In genomic region chr19:54420068-54420382, GRCh38 we compare ENCODE assay signal across 15 cellular contexts. TPM values are rescaled to one million over a fixed set of nuclear protein-coding genes. Genes with fewer than 3 reads are reported as not detected.
DNase-seq lines count a peak whose midpoint lies in the region; TF ChIP-seq lines count a peak whose summit lies in the region.
"Had no signal": no experiment of that assay in that cellular context is flagged by ENCODE, and none has a peak within 500 bp of the region (broad histone marks: within the 10 kb centered on the region; RNA-seq: fewer than 3 reads in every experiment).

No MANE protein-coding gene starts in this region.

- no peak overlapping the region for H2AFZ ChIP-seq in neural cell (ENCODE audit: low read depth, low read length)

- H3K4me1 Mint-ChIP-seq in Calu3 (ENCODE audit: low read depth, unreplicated experiment), result peaks cover 13% of the 10 kb centered on the region
- H3K4me1 Mint-ChIP-seq in brain, result peaks cover 58% of the 10 kb centered on the region
- H3K4me1 Mint-ChIP-seq in immature natural killer cell, result peaks cover 18 to 20% of the 10 kb centered on the region in 2 donors

- TF ChIP-seq RAD21 in neural cell (conservative IDR thresholded peaks at IDR 0.05), result no peak

- peak overlapping the region; percentile 63 for H3K9ac ChIP-seq in neural cell (ENCODE audit: low read length)

- H3K27me3 Mint-ChIP-seq in Calu3 (ENCODE audit: unreplicated experiment) (peaks cover 52% of the 10 kb centered on the region), brain (peaks cover 8% of the 10 kb centered on the region), immature natural killer cell (ENCODE audit: low read depth in 3 of 3) (peaks cover 8 to 17% (median 16%) of the 10 kb centered on the region in 3 donors)

- H3K9me3 Mint-ChIP-seq in Calu3 (ENCODE audit: low read depth, unreplicated experiment) (peaks cover 3% of the 10 kb centered on the region), brain (no peaks in the 10 kb centered on the region), immature natural killer cell (no peaks in the 10 kb centered on the region)
- H3K9me3 Mint-ChIP-seq: activated CD4-positive, alpha-beta memory T cell treated with anti-CD3 and anti-CD28 coated beads for 36 hours had no signal

- H3K36me3 ChIP-seq in neural cell (ENCODE audit: insufficient read depth, low read length), result no peaks in the 10 kb centered on the region
- H3K36me3 ChIP-seq: ascending aorta, prostate gland, thyroid gland had no signal

- H3K27ac ChIP-seq in neural cell (ENCODE audit: low read length), result peak overlapping the region; percentile 65
- H3K27ac ChIP-seq: ascending aorta, prostate gland, SK-N-MC, thyroid gland had no signal

- H3K4me2 ChIP-seq in neural cell (ENCODE audit: low read length), result no peak overlapping the region

- TF ChIP-seq CTCF in Calu3 (IDR thresholded peaks at IDR 0.05; ENCODE audit: unreplicated experiment) (no peak), brain (conservative IDR thresholded peaks at IDR 0.05) (no peak), neural cell (IDR thresholded peaks at IDR 0.05; ENCODE audit: poor library complexity, severe bottlenecking) (no peak)

- DNase-seq in Calu3 (no peak), GM19240 (ENCODE audit: insufficient read length, low spot score) (no peak), Kasumi-1 (lab: John Stamatoyannopoulos, UW) (no peak), immature natural killer cell (no peak)
- DNase-seq: activated CD4-positive, alpha-beta memory T cell treated with anti-CD3 and anti-CD28 coated beads for 36 hours; effector CD4-positive, alpha-beta T cell; mucosa of descending colon; NCI-H1417; NCI-H345; thyroid gland had no signal

- H3K79me2 ChIP-seq in neural cell (replicated peaks; ENCODE audit: insufficient read depth, low read length), result peaks cover 35% of the 10 kb centered on the region

- peak overlapping the region; percentile 10 for H3K4me3 Mint-ChIP-seq in Calu3 (ENCODE audit: low read depth, unreplicated experiment)
- H3K4me3 Mint-ChIP-seq in brain, result peak overlapping the region; percentile 60 to 74 (median 68)
- no peak overlapping the region for H3K4me3 Mint-ChIP-seq in immature natural killer cell
- H3K4me3 Mint-ChIP-seq: activated CD4-positive, alpha-beta memory T cell treated with anti-CD3 and anti-CD28 coated beads for 36 hours had no signal

- CTCF ChIA-PET in Calu3 (lab: Charles Lee), result interaction anchor here (0.6 to 2.2 kb wide), 14 partner anchors 8 to 313 kb away, joined by 3 to 17 read pairs (median 5); partner anchors contain the start of genes LENG1 and LENG8

- peak overlapping the region; percentile 59 for H3K4me3 ChIP-seq in neural cell (ENCODE audit: low read length)
- H3K4me3 ChIP-seq: ascending aorta, mucosa of descending colon, prostate gland, thyroid gland had no signal

- no peaks in the 10 kb centered on the region for H3F3A ChIP-seq in neural cell (ENCODE audit: insufficient read depth, low read length, poor library complexity, severe bottlenecking)

- intact Hi-C loops in Calu3 (cut with micrococcal nuclease; ENCODE audit: unreplicated experiment), result no loop called here

- H4K20me1 ChIP-seq in neural cell (ENCODE audit: insufficient read depth), result no peaks in the 10 kb centered on the region

- no peaks in the 10 kb centered on the region for H3K27me3 ChIP-seq in neural cell (ENCODE audit: insufficient read depth, low read depth, low read length)

- H3K27ac Mint-ChIP-seq in Calu3 (ENCODE audit: unreplicated experiment) (no peak overlapping the region), brain (peak overlapping the region; percentile 86 to 94 (median 93)), immature natural killer cell (no peak overlapping the region)
- H3K27ac Mint-ChIP-seq: activated CD4-positive, alpha-beta memory T cell treated with anti-CD3 and anti-CD28 coated beads for 36 hours had no signal

- no peaks in the 10 kb centered on the region for H3K9me3 ChIP-seq in neural cell (ENCODE audit: low read length)
- H3K9me3 ChIP-seq: ascending aorta, mucosa of descending colon, prostate gland, thyroid gland had no signal

- no peak for TF ChIP-seq EP300 in neural cell (conservative IDR thresholded peaks at IDR 0.05; ENCODE audit: poor library complexity, severe bottlenecking)

- no peaks in the 10 kb centered on the region for H3K9me2 ChIP-seq in neural cell (ENCODE audit: insufficient read depth, low read length)

- BruUV-seq in Calu3 (replicated peaks; lab: Mats Ljungman, UMichigan), result no TSS peak

- H3K36me3 Mint-ChIP-seq in Calu3 (ENCODE audit: insufficient read depth, unreplicated experiment) (no peaks in the 10 kb centered on the region), brain (peaks cover 40% of the 10 kb centered on the region), immature natural killer cell (peaks cover 0 to 4% (median 0%) of the 10 kb centered on the region in 3 donors)
- H3K36me3 Mint-ChIP-seq: activated CD4-positive, alpha-beta memory T cell treated with anti-CD3 and anti-CD28 coated beads for 36 hours had no signal

TF ChIP-seq in neural cell, 6 proteins besides CTCF, POLR2A, EP300 and RAD21:
- TF ChIP-seq REST (IDR thresholded peaks at IDR 0.05; ENCODE audit: borderline replicate concordance) (peak; percentile 13), SMC3 (conservative IDR thresholded peaks at IDR 0.05; ENCODE audit: poor library complexity) (no peak)

RNA-seq across cellular contexts. Expression of gene TTYH1, which starts 4.8 kb away (rescaled TPM):
- 2.9 and 3.9 TPM in 2 replicates for total RNA-seq in Calu3 (2022)
- polyA plus RNA-seq in brain (ENCODE audit: insufficient read depth, low read depth, low replicate concordance), result 211 TPM
- polyA plus RNA-seq in neural cell, result 33.4 and 36.1 TPM in 2 replicates
- polyA minus RNA-seq in neural cell, result 23.4 and 35.3 TPM in 2 replicates
- 1 to 10 TPM in 1 of 3 donors, under 1 TPM in 1, not detected in 1; 0.48 to 1.5 TPM for polyA plus RNA-seq in immature natural killer cell
- total RNA-seq: activated CD4-positive, alpha-beta memory T cell treated with anti-CD3 and anti-CD28 coated beads for 36 hours had no signal

RNA-seq across cellular contexts. Expression of gene LENG8, which starts 29.0 kb away (rescaled TPM):
- total RNA-seq in Calu3 (2022), result 256 and 267 TPM in 2 replicates
- polyA plus RNA-seq in brain (ENCODE audit: insufficient read depth, low read depth, low replicate concordance), result 30.9 TPM
- polyA plus RNA-seq in neural cell, result 24.2 and 50.8 TPM in 2 replicates
- polyA minus RNA-seq in neural cell, result 54.8 and 72.5 TPM in 2 replicates
- polyA plus RNA-seq in immature natural killer cell, result 1 to 10 TPM; 3.2 to 8.6 (median 3.2) TPM

RNA-seq across cellular contexts. Expression of gene LENG9, which starts 43.6 kb away (rescaled TPM):
- 14.7 and 16.4 TPM in 2 replicates for total RNA-seq in Calu3 (2022)
- polyA plus RNA-seq in brain (ENCODE audit: insufficient read depth, low read depth, low replicate concordance), result 1.5 TPM
- 0.58 and 0.82 TPM in 2 replicates for polyA plus RNA-seq in neural cell
- 1.5 and 2.2 TPM in 2 replicates for polyA minus RNA-seq in neural cell
- polyA plus RNA-seq in immature natural killer cell, result under 1 TPM in 1 of 3 donors, not detected in 2; 0.75 TPM

RNA-seq across cellular contexts. Expression of gene CDC42EP5, which starts 53.1 kb away (rescaled TPM):
- 12.9 and 19.7 TPM in 2 replicates for total RNA-seq in Calu3 (2022)
- polyA plus RNA-seq in brain (ENCODE audit: insufficient read depth, low read depth, low replicate concordance) (1.4 TPM), neural cell (not detected in 2 replicates), immature natural killer cell (not detected)
- not detected in 2 replicates for polyA minus RNA-seq in neural cell
- total RNA-seq: activated CD4-positive, alpha-beta memory T cell treated with anti-CD3 and anti-CD28 coated beads for 36 hours had no signal

RNA-seq across cellular contexts. Expression of gene LAIR1, which starts 55.3 kb away (rescaled TPM):
- 0.61 and 0.83 TPM in 2 replicates for total RNA-seq in Calu3 (2022)
- polyA plus RNA-seq in brain (ENCODE audit: insufficient read depth, low read depth, low replicate concordance) (4.3 TPM), neural cell (not detected in 2 replicates), immature natural killer cell (100 to 1,000 TPM in 2 of 3 donors, 10 to 100 TPM in 1; 86.9 to 247 (median 126) TPM)
- polyA minus RNA-seq in neural cell, result not detected in 2 replicates

Comparison
In these comparisons a context has a peak if more than half of its experiments do, and no peak if none do; other contexts are left out.
1. H3K27ac Mint-ChIP-seq: peak in brain (5 of 5); none in Calu3 (single experiment) and immature natural killer cell (0 of 6).
2. H3K4me3 Mint-ChIP-seq: peak in Calu3 (single experiment) and brain (5 of 5); none in immature natural killer cell (0 of 5).
3. RNA of gene TTYH1, which starts 4.8 kb away (polyA plus RNA-seq): 211 TPM in brain (single experiment) and 33.4 to 36.1 TPM in neural cell; 0.48 to 1.5 TPM in immature natural killer cell; every median in the first group is over 10 times any median in the second.